28 cellular contexts compared by ENCODE assay signal in genomic region chr16:18072161-18072560, GRCh38.
"Had no signal": no experiment of that assay in that cellular context is flagged by ENCODE, and none has a peak within 500 bp of the region (broad histone marks: within the 10 kb centered on the region; RNA-seq: fewer than 3 reads in every experiment).

No MANE protein-coding gene starts in this region.

- H3K4me3 Mint-ChIP-seq: immature natural killer cell; mesothelial cell of epicardium; naive B cell; natural killer cell; nephron progenitor cell; stimulated activated memory B cell treated with anti-CD40 and anti-IgM and Interleukin-4, amounts not matched to agents 10 μg/mL and 1 μg/mL and 100 μg/mL, for 72 hours; stimulated activated naive CD8-positive, alpha-beta T cell treated with anti-CD3 and anti-CD28 coated beads, Interleukin-15, amount 100 ng/mL, for 72 hours; type B pancreatic cell had no signal

- H3K9me3 ChIP-seq: left lung, lower lobe of right lung, ovary, right atrium auricular region, right lobe of liver, uterus had no signal

- DNase-seq: hippocampal formation; immature natural killer cell; kidney; left colon; left lung; lower lobe of right lung; mammary epithelial cell; mesenchymal stem cell; naive B cell; natural killer cell; nephron progenitor cell; ovary; right lobe of liver; stimulated activated CD4-positive, alpha-beta T cell treated with anti-CD3 and anti-CD28 coated beads, Interleukin-1b, Interleukin-23, amount 100 ng/mL, for 48 hours; stimulated activated CD4-positive, alpha-beta T cell treated with anti-CD3 and anti-CD28 coated beads, Interleukin-2, amount 100 ng/mL, for 48 hours; stimulated activated CD4-positive, alpha-beta T cell treated with anti-CD3 and anti-CD28 coated beads, Interleukin-4, amount 100 ng/mL, for 4 hours; stimulated activated CD8-positive, alpha-beta memory T cell treated with anti-CD3 and anti-CD28 coated beads, Interleukin-4, amount 100 ng/mL, for 48 hours; stimulated activated naive CD4-positive, alpha-beta T cell treated with Interleukin-2 at 50 U/mL for 16 hours; stimulated activated naive CD8-positive, alpha-beta T cell treated with anti-CD3 and anti-CD28 coated beads, Interleukin-15, amount 100 ng/mL, for 72 hours; substantia nigra; uterus had no signal

- H3K4me3 ChIP-seq: left lung, lower lobe of right lung, ovary, right atrium auricular region, right lobe of liver, smooth muscle cell, tibial nerve, uterus had no signal

- H3K9me3 Mint-ChIP-seq: immature natural killer cell; natural killer cell; stimulated activated memory B cell treated with anti-CD40 and anti-IgM and Interleukin-4, amounts not matched to agents 10 μg/mL and 1 μg/mL and 100 μg/mL, for 72 hours; type B pancreatic cell had no signal

- H3K4me2 ChIP-seq: smooth muscle cell had no signal

- H3K27ac Mint-ChIP-seq: immature natural killer cell; mesothelial cell of epicardium; naive B cell; natural killer cell; nephron progenitor cell; progenitor cell of endocrine pancreas; stimulated activated memory B cell treated with anti-CD40 and anti-IgM and Interleukin-4, amounts not matched to agents 10 μg/mL and 1 μg/mL and 100 μg/mL, for 72 hours; stimulated activated naive CD8-positive, alpha-beta T cell treated with anti-CD3 and anti-CD28 coated beads, Interleukin-15, amount 100 ng/mL, for 72 hours; type B pancreatic cell had no signal

- H3K36me3 Mint-ChIP-seq: immature natural killer cell; mesothelial cell of epicardium; naive B cell; natural killer cell; stimulated activated memory B cell treated with anti-CD40 and anti-IgM and Interleukin-4, amounts not matched to agents 10 μg/mL and 1 μg/mL and 100 μg/mL, for 72 hours; type B pancreatic cell had no signal

- H3K4me1 ChIP-seq: left lung, lower lobe of right lung, right atrium auricular region, right lobe of liver, tibial nerve, uterus had no signal

- H3K27me3 ChIP-seq: left lung, ovary, right atrium auricular region, right lobe of liver, tibial nerve, uterus had no signal

- H3K27me3 Mint-ChIP-seq: stimulated activated naive CD8-positive, alpha-beta T cell treated with anti-CD3 and anti-CD28 coated beads, Interleukin-15, amount 100 ng/mL, for 72 hours had no signal

- H3K27ac ChIP-seq: left lung, lower lobe of right lung, ovary, right atrium auricular region, right lobe of liver, tibial nerve, uterus had no signal

- H3K36me3 ChIP-seq: left lung, lower lobe of right lung, ovary, right atrium auricular region, right lobe of liver, tibial nerve, uterus had no signal

- H3K4me1 Mint-ChIP-seq: immature natural killer cell; mesothelial cell of epicardium; naive B cell; natural killer cell; nephron progenitor cell; stimulated activated memory B cell treated with anti-CD40 and anti-IgM and Interleukin-4, amounts not matched to agents 10 μg/mL and 1 μg/mL and 100 μg/mL, for 72 hours; stimulated activated naive CD8-positive, alpha-beta T cell treated with anti-CD3 and anti-CD28 coated beads, Interleukin-15, amount 100 ng/mL, for 72 hours had no signal
